In genomic region chr2:88753833-88754584, GRCh38 we compare ENCODE assay signal across 8 cellular contexts.
A peak's percentile ranks its signal among the peaks of the same experiment; 100 is the strongest.
DNase-seq lines count a peak whose midpoint lies in the region; ATAC-seq and TF ChIP-seq lines count a peak whose summit lies in the region.

No MANE protein-coding gene starts in this region.

- H3K4me1 Mint-ChIP-seq in naive thymus-derived CD4-positive, alpha-beta T cell, result peaks cover 28 to 83% (median 70%) of the 10 kb centered on the region in 7 donors

- H3K9me3 ChIP-seq in SU-DHL-6 (ENCODE audit: insufficient read depth, low read length), result no peaks in the 10 kb centered on the region
- H3K9me3 ChIP-seq in naive thymus-derived CD4-positive, alpha-beta T cell (ENCODE audit: control insufficient read depth in 2 of 3, low read length in 3 of 3), result peaks cover 0 to 9% (median 5%) of the 10 kb centered on the region in 3 experiments
- H3K9me3 ChIP-seq in ascending aorta, result peaks cover 5 to 7% of the 10 kb centered on the region in 2 donors

- CTCF ChIA-PET in naive thymus-derived CD4-positive, alpha-beta T cell (lab: Charles Lee), result interaction anchor here (0.9 to 1.8 kb wide), 4 partner anchors 14 to 180 kb away, joined by 3 to 6 read pairs (median 5); no protein-coding TSS in a partner anchor

- H3K36me3 ChIP-seq in SU-DHL-6 (ENCODE audit: low read length) (peaks cover 9% of the 10 kb centered on the region; the same call in 1 of the 2 replicates), ascending aorta (peaks cover 17 to 42% of the 10 kb centered on the region in 2 donors)
- H3K36me3 ChIP-seq in naive thymus-derived CD4-positive, alpha-beta T cell (ENCODE audit: control insufficient read depth in 2 of 3, insufficient read depth in 3 of 3, low read length in 3 of 3), result peaks cover 0 to 7% (median 0%) of the 10 kb centered on the region in 3 experiments

- H3K4me2 ChIP-seq in SU-DHL-6 (ENCODE audit: low read depth, low read length, poor library complexity, severe bottlenecking), result peak overlapping the region; percentile 53

- no peaks in the 10 kb centered on the region for H3K9me2 ChIP-seq in SU-DHL-6 (replicated peaks; ENCODE audit: insufficient read depth, low read length)

- no peaks in the 10 kb centered on the region for H3K79me2 ChIP-seq in SU-DHL-6 (ENCODE audit: insufficient read depth, low read length)

- peak overlapping the region; percentile 94 for H3K27ac ChIP-seq in SU-DHL-6 (ENCODE audit: low read depth, low read length)
- peak overlapping the region; percentile 84 for H3K27ac ChIP-seq in naive thymus-derived CD4-positive, alpha-beta T cell (ENCODE audit: low read depth, low read length)
- H3K27ac ChIP-seq in ascending aorta, result no peak overlapping the region

- H3K4me3 ChIP-seq in SU-DHL-6 (ENCODE audit: insufficient read depth, low read length, poor library complexity, severe bottlenecking), result no peak overlapping the region
- H3K4me3 ChIP-seq in naive thymus-derived CD4-positive, alpha-beta T cell (ENCODE audit: low read length), result peak overlapping the region; percentile 5
- H3K4me3 ChIP-seq in ascending aorta, result no peak overlapping the region

- ATAC-seq in HG02884 (IDR thresholded peaks at IDR 0.05; ENCODE audit: unreplicated experiment), result peak; percentile 91
- ATAC-seq in naive thymus-derived CD4-positive, alpha-beta T cell, result peak; percentile 79

- TF ChIP-seq CTCF in SU-DHL-6 (IDR thresholded peaks at IDR 0.05; ENCODE audit: insufficient read depth, low read length, poor library complexity, severe bottlenecking) (no peak), ascending aorta (IDR thresholded peaks at IDR 0.05) (no peak)

- H3F3A ChIP-seq in SU-DHL-6 (ENCODE audit: insufficient read depth), result peaks cover 36% of the 10 kb centered on the region

- no peaks in the 10 kb centered on the region for H3K27me3 Mint-ChIP-seq in naive thymus-derived CD4-positive, alpha-beta T cell

- H3K4me1 ChIP-seq in naive thymus-derived CD4-positive, alpha-beta T cell (ENCODE audit: control insufficient read depth in 2 of 2, insufficient read depth in 2 of 2, low read length in 2 of 2), result peaks cover 0 to 60% of the 10 kb centered on the region in 2 donors
- H3K4me1 ChIP-seq in ascending aorta, result no peaks in the 10 kb centered on the region

- H3K9ac ChIP-seq in SU-DHL-6 (ENCODE audit: low read length), result peak overlapping the region; percentile 44

- peak overlapping the region; percentile 90 to 100 (median 97) for H3K27ac Mint-ChIP-seq in naive thymus-derived CD4-positive, alpha-beta T cell

- H3K9me3 Mint-ChIP-seq in naive thymus-derived CD4-positive, alpha-beta T cell, result peaks cover 6 to 14% (median 9%) of the 10 kb centered on the region in 11 donors

- no peaks in the 10 kb centered on the region for H4K20me1 ChIP-seq in SU-DHL-6 (ENCODE audit: low read depth, low read length)

- peak overlapping the region; percentile 33 to 87 (median 62) for H3K4me3 Mint-ChIP-seq in naive thymus-derived CD4-positive, alpha-beta T cell

- intact Hi-C loops in naive thymus-derived CD4-positive, alpha-beta T cell (cut with micrococcal nuclease), result loop anchor here in 1 of 2 donors (2.0 kb wide), 2 partner anchors 63 to 127 kb away; partner anchors contain the start of genes EIF2AK3 and RPIA
- intact Hi-C loops in ascending aorta (cut with DNase I), result no loop called here

- POLR2A ChIA-PET in naive thymus-derived CD4-positive, alpha-beta T cell (lab: Charles Lee), result interaction anchor here (1.2 to 2.5 kb wide), 3 partner anchors 11 to 62 kb away, joined by 4 to 13 read pairs (median 10); partner anchors contain the start of gene RPIA

- H2AFZ ChIP-seq in SU-DHL-6 (ENCODE audit: low read depth, low read length, severe bottlenecking), result no peak overlapping the region

- peaks cover 15 to 55% (median 35%) of the 10 kb centered on the region in 5 donors for H3K36me3 Mint-ChIP-seq in naive thymus-derived CD4-positive, alpha-beta T cell

- DNase-seq in activated CD4-positive, alpha-beta T cell treated with anti-CD3 and anti-CD28 coated beads for 48 hours, result peak; percentile 38
- no peak for DNase-seq in activated CD4-positive, alpha-beta T cell treated with anti-CD3 and anti-CD28 coated beads for 1 hour
- DNase-seq in naive thymus-derived CD4-positive, alpha-beta T cell, result peak in 7 of 9 donors; percentile 61 to 85 (median 78)
- DNase-seq in ascending aorta (ENCODE audit: low spot score in 2 of 2), result no peak
- no peak for DNase-seq in NCI-H2227 (lab: John Stamatoyannopoulos, UW; ENCODE audit: unreplicated experiment)
- DNase-seq in activated effector memory CD4-positive, alpha-beta T cell treated with anti-CD3 and anti-CD28 coated beads, Interleukin-2, amount 50 U/mL, for 16 hours, result no peak

- H3K27me3 ChIP-seq in SU-DHL-6 (ENCODE audit: low read length) (no peaks in the 10 kb centered on the region), ascending aorta (no peaks in the 10 kb centered on the region)
- H3K27me3 ChIP-seq in naive thymus-derived CD4-positive, alpha-beta T cell (ENCODE audit: control insufficient read depth in 2 of 2, insufficient read depth in 2 of 2, low read length in 2 of 2), result no peaks in the 10 kb centered on the region

Comparison
In these comparisons a context has a peak if more than half of its experiments do, and no peak if none do; other contexts are left out.
1. DNase-seq: peak in activated CD4-positive, alpha-beta T cell treated with anti-CD3 and anti-CD28 coated beads for 48 hours (single experiment) and naive thymus-derived CD4-positive, alpha-beta T cell (7 of 9); none in activated CD4-positive, alpha-beta T cell treated with anti-CD3 and anti-CD28 coated beads for 1 hour (single experiment), ascending aorta (0 of 2), NCI-H2227 (single experiment) and activated effector memory CD4-positive, alpha-beta T cell treated with anti-CD3 and anti-CD28 coated beads, Interleukin-2, amount 50 U/mL, for 16 hours (single experiment).
2. H3K27ac ChIP-seq: peak in SU-DHL-6 (single experiment) and naive thymus-derived CD4-positive, alpha-beta T cell (single experiment); none in ascending aorta (0 of 2).